ENCODE assay signal across 14 cellular contexts in the genomic region with DNA sequence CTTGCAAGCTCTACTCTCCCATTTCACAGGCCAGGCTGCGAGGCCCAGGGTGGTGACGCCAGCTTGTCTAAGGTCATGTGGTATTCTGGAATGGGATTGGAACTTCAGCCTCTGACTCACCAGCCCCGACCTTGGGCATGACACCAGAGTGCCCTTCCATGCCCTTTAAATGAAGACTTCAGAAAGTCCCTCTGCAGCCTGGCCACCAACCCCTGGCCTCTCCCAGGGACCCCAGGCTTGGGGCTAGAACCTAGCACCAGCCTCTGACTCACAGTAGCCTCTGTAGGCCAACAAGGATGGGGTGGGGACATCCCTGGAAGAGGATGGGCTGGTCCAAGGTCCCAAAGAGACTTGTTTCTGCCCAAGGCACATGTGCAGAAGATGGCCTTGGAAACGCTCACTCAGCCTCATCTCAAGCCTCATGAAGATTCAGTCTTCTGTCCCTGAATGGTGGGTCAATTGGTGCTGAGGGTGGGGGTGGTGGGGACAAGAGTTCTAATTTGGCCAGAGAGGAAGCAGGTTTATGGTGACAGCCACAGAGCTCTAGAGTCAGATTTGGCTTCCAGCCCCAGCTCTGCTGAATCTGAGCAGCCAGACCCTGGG. TPM values are rescaled to one million over a fixed set of nuclear protein-coding genes. Genes with fewer than 3 reads are reported as not detected.
DNase-seq lines count a peak whose midpoint lies in the region; ATAC-seq and TF ChIP-seq lines count a peak whose summit lies in the region.
"Had no signal": no experiment of that assay in that cellular context is flagged by ENCODE, and none has a peak within 500 bp of the region (broad histone marks: within the 10 kb centered on the region; RNA-seq: fewer than 3 reads in every experiment).

No MANE protein-coding gene starts in this region.

- 55% methylated on average over 3 of the region's 4 CpGs; no CpG with 5 or more reads in 1 of the 2 donors for WGBS in transverse colon (ENCODE audit: low coverage in 1 of 2), 2 donors

- no peaks in the 10 kb centered on the region for H3K4me1 ChIP-seq in transverse colon

- intact Hi-C loops in left ventricle myocardium superior (cut with micrococcal nuclease) (no loop called here), transverse colon (cut with DNase I; ENCODE audit: low total_unique reads) (no loop called here)

- no peak overlapping the region for H3K4me3 ChIP-seq in transverse colon
- H3K4me3 ChIP-seq: mucosa of descending colon had no signal

- in situ Hi-C loops in transverse colon (cut with MboI; ENCODE audit: low pct_ligation_motif_present in 1 of 4, low pct_unique_long_range_greater_than_20kb in 1 of 4, low sequenced_read_pairs in 3 of 4), result no loop called here

- H3K27ac ChIP-seq in transverse colon, result peak overlapping the region in 2 of 4 donors; percentile 56 to 63

- TF ChIP-seq CTCF in transverse colon (IDR thresholded peaks at IDR 0.05), result no peak

- ATAC-seq in activated naive CD4-positive, alpha-beta T cell treated with anti-CD3 and anti-CD28 coated beads, Interleukin-2, amount 50 U/mL, for 72 hours, result peak; percentile 0 to 47
- no peak for ATAC-seq in left ventricle myocardium superior
- ATAC-seq: mucosa of descending colon had no signal

- peak overlapping the region; percentile 97 for H3K27ac Mint-ChIP-seq in activated T-cell treated with anti-CD3 and anti-CD28 coated beads, Interleukin-2, amount 50 U/mL, for 24 hours
- H3K27ac Mint-ChIP-seq in activated naive CD4-positive, alpha-beta T cell treated with anti-CD3 and anti-CD28 coated beads, Interleukin-2, amount 50 U/mL, for 72 hours, result peak overlapping the region; percentile 93 to 95
- H3K27ac Mint-ChIP-seq: brain had no signal

- H3K4me3 Mint-ChIP-seq in activated T-cell treated with anti-CD3 and anti-CD28 coated beads, Interleukin-2, amount 50 U/mL, for 24 hours, result peak overlapping the region; percentile 97
- H3K4me3 Mint-ChIP-seq: brain had no signal

- no peaks in the 10 kb centered on the region for H3K27me3 Mint-ChIP-seq in activated T-cell treated with anti-CD3 and anti-CD28 coated beads, Interleukin-2, amount 50 U/mL, for 24 hours

- DNase-seq in activated T-cell treated with anti-CD3 and anti-CD28 coated beads, Interleukin-2, amount 50 U/mL, for 24 hours, result peak; percentile 64
- DNase-seq in activated T-cell treated with anti-CD3 and anti-CD28 coated beads, Interleukin-2, amount 50 U/mL, for 1 hour, result no peak
- DNase-seq in M059J (ENCODE audit: low read depth), result peak; percentile 35
- peak; percentile 41 to 90 for DNase-seq in activated naive CD4-positive, alpha-beta T cell treated with anti-CD3 and anti-CD28 coated beads, Interleukin-2, amount 50 U/mL, for 72 hours (ENCODE audit: low spot score in 2 of 2)
- DNase-seq in stimulated activated CD8-positive, alpha-beta memory T cell treated with anti-CD3 and anti-CD28 coated beads, Interleukin-4, amount 100 ng/mL, for 48 hours, result peak; percentile 75
- no peak for DNase-seq in left ventricle myocardium superior
- DNase-seq in transverse colon, result no peak
- no peak for DNase-seq in NCI-H1417 (lab: John Stamatoyannopoulos, UW)
- DNase-seq: DMS79, NCI-H1436, NCI-H510A treated with DMSO at 0.1 percent for 48 hours, T1000 had no signal

- H3K9me3 Mint-ChIP-seq in activated T-cell treated with anti-CD3 and anti-CD28 coated beads, Interleukin-2, amount 50 U/mL, for 24 hours, result no peaks in the 10 kb centered on the region
- no peaks in the 10 kb centered on the region for H3K9me3 Mint-ChIP-seq in activated naive CD4-positive, alpha-beta T cell treated with anti-CD3 and anti-CD28 coated beads, Interleukin-2, amount 50 U/mL, for 72 hours

- no peaks in the 10 kb centered on the region for H3K36me3 ChIP-seq in transverse colon

- H3K36me3 Mint-ChIP-seq in activated T-cell treated with anti-CD3 and anti-CD28 coated beads, Interleukin-2, amount 50 U/mL, for 24 hours (ENCODE audit: low read depth), result peaks cover 37% of the 10 kb centered on the region
- peaks cover 37% of the 10 kb centered on the region in 2 donors for H3K36me3 Mint-ChIP-seq in activated naive CD4-positive, alpha-beta T cell treated with anti-CD3 and anti-CD28 coated beads, Interleukin-2, amount 50 U/mL, for 72 hours
- H3K36me3 Mint-ChIP-seq: brain had no signal

- TF ChIP-seq POLR2A in transverse colon (IDR thresholded peaks at IDR 0.05), result no peak

- no peaks in the 10 kb centered on the region for H3K9me3 ChIP-seq in transverse colon
- H3K9me3 ChIP-seq: mucosa of descending colon had no signal

- H3K4me1 Mint-ChIP-seq in activated T-cell treated with anti-CD3 and anti-CD28 coated beads, Interleukin-2, amount 50 U/mL, for 24 hours (ENCODE audit: low read depth), result peaks cover 84% of the 10 kb centered on the region

- H3K27me3 ChIP-seq in transverse colon, result no peaks in the 10 kb centered on the region

- no peak for TF ChIP-seq EP300 in transverse colon (IDR thresholded peaks at IDR 0.05; ENCODE audit: low read depth)

RNA-seq across cellular contexts. Expression of a gene that starts 36.1 kb away (rescaled TPM):
- total RNA-seq in M059J (2014; rRNA removed; shearing (Covaris generic)), result 0.17 and 0.37 TPM in 2 replicates
- 100 to 1,000 TPM; 119 to 136 TPM for total RNA-seq in activated naive CD4-positive, alpha-beta T cell treated with anti-CD3 and anti-CD28 coated beads, Interleukin-2, amount 50 U/mL, for 72 hours
- total RNA-seq in left ventricle myocardium superior (0.89 TPM), transverse colon (1 to 10 TPM; 1.5 to 4.8 (median 3.4) TPM)

Comparison
In these comparisons a context has a peak if more than half of its experiments do, and no peak if none do; other contexts are left out.
1. DNase-seq: peak in activated T-cell treated with anti-CD3 and anti-CD28 coated beads, Interleukin-2, amount 50 U/mL, for 24 hours (single experiment), M059J (single experiment), activated naive CD4-positive, alpha-beta T cell treated with anti-CD3 and anti-CD28 coated beads, Interleukin-2, amount 50 U/mL, for 72 hours (2 of 2) and stimulated activated CD8-positive, alpha-beta memory T cell treated with anti-CD3 and anti-CD28 coated beads, Interleukin-4, amount 100 ng/mL, for 48 hours (single experiment); none in activated T-cell treated with anti-CD3 and anti-CD28 coated beads, Interleukin-2, amount 50 U/mL, for 1 hour (single experiment), left ventricle myocardium superior (single experiment), transverse colon (single experiment) and NCI-H1417 (0 of 3).
2. RNA of a gene that starts 36.1 kb away (total RNA-seq): 119 to 136 TPM in activated naive CD4-positive, alpha-beta T cell treated with anti-CD3 and anti-CD28 coated beads, Interleukin-2, amount 50 U/mL, for 72 hours; 1.5 to 4.8 TPM in transverse colon, 0.89 TPM in left ventricle myocardium superior (single experiment) and 0.17 to 0.37 TPM in M059J; every median in the first group is over 10 times any median in the second.